ENCODE assay signal across 9 cellular contexts in the genomic region with DNA sequence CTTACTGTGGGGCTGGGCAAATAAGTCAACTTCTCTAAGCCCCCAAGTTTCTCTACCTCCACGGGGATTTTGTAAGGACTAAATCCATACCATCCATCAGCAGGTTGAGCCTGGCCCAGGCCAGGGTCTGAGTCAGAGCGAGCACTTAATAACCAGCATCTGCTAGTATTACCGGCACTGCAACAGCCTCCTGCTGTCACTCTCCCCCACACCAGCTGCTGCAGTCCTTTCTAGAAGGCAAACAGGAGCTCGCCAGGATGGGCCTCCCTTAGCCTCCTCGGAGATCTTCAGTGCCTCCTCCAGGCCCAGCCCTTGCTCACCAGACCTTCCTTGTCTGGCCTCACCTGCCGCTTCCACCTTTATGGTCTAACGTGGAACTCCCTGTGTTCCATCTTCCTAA. TPM values are rescaled to one million over a fixed set of nuclear protein-coding genes. Genes with fewer than 3 reads are reported as not detected.
DNase-seq lines count a peak whose midpoint lies in the region; TF ChIP-seq lines count a peak whose summit lies in the region.
"Had no signal": no experiment of that assay in that cellular context is flagged by ENCODE, and none has a peak within 500 bp of the region (broad histone marks: within the 10 kb centered on the region; RNA-seq: fewer than 3 reads in every experiment).

No MANE protein-coding gene starts in this region.

- no peaks in the 10 kb centered on the region for H3K9me3 ChIP-seq in BLaER1
- H3K9me3 ChIP-seq in endodermal cell (ENCODE audit: control insufficient read depth, low read length) = no peaks in the 10 kb centered on the region

- no peaks in the 10 kb centered on the region for H3K9me3 Mint-ChIP-seq in endodermal cell
- no peaks in the 10 kb centered on the region for H3K9me3 Mint-ChIP-seq in neural crest cell

- peak overlapping the region; percentile 98 for H3K27ac Mint-ChIP-seq in endodermal cell
- peak overlapping the region; percentile 89 for H3K27ac Mint-ChIP-seq in neural crest cell (ENCODE audit: unreplicated experiment)

- peaks cover 69% of the 10 kb centered on the region for H3K4me1 ChIP-seq in BLaER1
- H3K4me1 ChIP-seq in endodermal cell (ENCODE audit: control insufficient read depth, insufficient read depth, low read length) = no peaks in the 10 kb centered on the region

- H3K9ac ChIP-seq in BLaER1 (peak overlapping the region; percentile 30), endodermal cell (ENCODE audit: extremely low read depth, low read length, poor library complexity, severe bottlenecking) (no peak overlapping the region)

- H3K4me2 ChIP-seq in BLaER1 = no peak overlapping the region

- no peak overlapping the region for H3K4me3 Mint-ChIP-seq in endodermal cell
- H3K4me3 Mint-ChIP-seq in neural crest cell = peak overlapping the region; percentile 99

- H3K27me3 Mint-ChIP-seq in endodermal cell (ENCODE audit: insufficient read depth) (no peaks in the 10 kb centered on the region), neural crest cell (ENCODE audit: low read depth) (no peaks in the 10 kb centered on the region)

- no peak overlapping the region for H3K4me3 ChIP-seq in BLaER1
- H3K4me3 ChIP-seq in endodermal cell (ENCODE audit: low read length) = no peak overlapping the region

- H3K4me1 Mint-ChIP-seq in endodermal cell (peaks cover 27% of the 10 kb centered on the region), neural crest cell (peaks cover 33% of the 10 kb centered on the region)

- DNase-seq in NCI-H2171 (lab: John Stamatoyannopoulos, UW) = peak; percentile 75
- DNase-seq in endodermal cell = peak; percentile 39
- DNase-seq in neural crest cell (ENCODE audit: low read depth, low spot score) = no peak
- no peak for DNase-seq in SKM-1 treated with dmso at 0.1 percent for 144 hours (lab: John Stamatoyannopoulos, UW; ENCODE audit: unreplicated experiment)
- no peak for DNase-seq in DMS153 (lab: John Stamatoyannopoulos, UW)
- DNase-seq in DMS53 treated with DMSO at 0.1 percent for 48 hours (lab: John Stamatoyannopoulos, UW; ENCODE audit: unreplicated experiment) = no peak
- no peak for DNase-seq in central memory CD4-positive, alpha-beta T cell
- DNase-seq: NCI-H1105 had no signal

- peaks cover 2% of the 10 kb centered on the region for H3K27me3 ChIP-seq in BLaER1
- H3K27me3 ChIP-seq in endodermal cell (ENCODE audit: control insufficient read depth, insufficient read depth, low read length, poor library complexity, severe bottlenecking) = no peaks in the 10 kb centered on the region

- H3K36me3 ChIP-seq in BLaER1 (peaks cover 19% of the 10 kb centered on the region), endodermal cell (ENCODE audit: control insufficient read depth, insufficient read depth, low read length) (peaks cover 11% of the 10 kb centered on the region)

- H3K27ac ChIP-seq in BLaER1 = no peak overlapping the region
- H3K27ac ChIP-seq in endodermal cell (ENCODE audit: low read depth, low read length) = no peak overlapping the region

- TF ChIP-seq CTCF in endodermal cell (conservative IDR thresholded peaks at IDR 0.05) = no peak
- TF ChIP-seq CTCF in neural crest cell (conservative IDR thresholded peaks at IDR 0.05) = no peak

- WGBS in endodermal cell (ENCODE audit: insufficient coverage in 1 of 2, insufficient read length in 1 of 2), 2 experiments = 89 to 93% methylated on average over 7 of the region's 7 CpGs

- H3K36me3 Mint-ChIP-seq in endodermal cell (ENCODE audit: low read depth) = no peaks in the 10 kb centered on the region
- no peaks in the 10 kb centered on the region for H3K36me3 Mint-ChIP-seq in neural crest cell (ENCODE audit: low read depth)

- H4K20me1 ChIP-seq in BLaER1 = peaks cover 80% of the 10 kb centered on the region

RNA-seq across cellular contexts. Expression of a gene that starts 3.2 kb away (rescaled TPM):
- total RNA-seq in endodermal cell (10 to 100 TPM; 66.0 to 73.9 TPM), neural crest cell (67.2 and 69.2 TPM in 2 replicates)
- polyA plus RNA-seq in endodermal cell (2013, experiment 1 of 2) = 65.0 TPM
- 52.9 TPM for polyA plus RNA-seq in endodermal cell (2013, experiment 2 of 2)

RNA-seq across cellular contexts. Expression of a gene that starts 27.7 kb away (rescaled TPM):
- total RNA-seq in endodermal cell (10 to 100 TPM; 14.7 to 22.9 TPM), neural crest cell (30.0 and 30.2 TPM in 2 replicates)
- polyA plus RNA-seq in endodermal cell (2013, experiment 1 of 2) = 21.8 TPM
- 15.8 TPM for polyA plus RNA-seq in endodermal cell (2013, experiment 2 of 2)

RNA-seq across cellular contexts. Expression of a gene that starts 40.0 kb away (rescaled TPM):
- total RNA-seq in endodermal cell = 1 to 10 TPM; 2.5 to 3.6 TPM
- polyA plus RNA-seq in endodermal cell (2013, experiment 1 of 2) = 4.1 TPM
- polyA plus RNA-seq in endodermal cell (2013, experiment 2 of 2) = 2.6 TPM
- total RNA-seq in neural crest cell = 0.61 and 0.70 TPM in 2 replicates

Comparison
In these comparisons a context has a peak if more than half of its experiments do, and no peak if none do; other contexts are left out.
1. DNase-seq: peak in NCI-H2171 (single experiment) and endodermal cell (single experiment); none in neural crest cell (single experiment), SKM-1 treated with dmso at 0.1 percent for 144 hours (single experiment), DMS153 (single experiment), DMS53 treated with DMSO at 0.1 percent for 48 hours (single experiment) and central memory CD4-positive, alpha-beta T cell (single experiment).